ENCODE assay signal across 27 cellular contexts in genomic region chr6:125994659-125995488, GRCh38. TPM values are rescaled to one million over a fixed set of nuclear protein-coding genes. Genes with fewer than 3 reads are reported as not detected.
DNase-seq lines count a peak whose midpoint lies in the region; ATAC-seq, FAIRE-seq and TF ChIP-seq lines count a peak whose summit lies in the region.
"Had no signal": no experiment of that assay in that cellular context is flagged by ENCODE, and none has a peak within 500 bp of the region (broad histone marks: within the 10 kb centered on the region; RNA-seq: fewer than 3 reads in every experiment).

No MANE protein-coding gene starts in this region.

- peaks cover 56% of the 10 kb centered on the region for H3K4me1 ChIP-seq in HepG2 (ENCODE audit: insufficient read depth, low read length)

- no TSS peak for BruUV-seq in HepG2 (replicated peaks; lab: Mats Ljungman, UMichigan)

- H3K4me3 ChIP-seq in WERI-Rb-1 (ENCODE audit: low read depth, low read length) = no peak overlapping the region
- no peak overlapping the region for H3K4me3 ChIP-seq in HepG2 (replicated peaks in 1 of 3; ENCODE audit: insufficient read depth in 1 of 3, low read depth in 2 of 3, low read length in 3 of 3)
- H3K4me3 ChIP-seq: coronary artery, suprapubic skin had no signal

- FAIRE-seq in HepG2 (lab: Jason Lieb, UNC) = no peak
- FAIRE-seq: G401.6, H54, kidney, TTC549 had no signal

- no peak overlapping the region for H2AFZ ChIP-seq in HepG2 (ENCODE audit: low read length)

- TF ChIP-seq CTCF in WERI-Rb-1 (IDR thresholded peaks at IDR 0.05; ENCODE audit: low read depth, low read length) = no peak
- TF ChIP-seq CTCF in HepG2 (CRISPR knock-in tag; IDR thresholded peaks at IDR 0.05) = no peak

- 84% methylated on average over 5 of the region's 5 CpGs for WGBS in HepG2 (ENCODE audit: low lambda C conversion rate)

- TF ChIP-seq POLR2A in HepG2 (IDR thresholded peaks at IDR 0.05; ENCODE audit: insufficient read depth in 1 of 2, low read depth in 2 of 2, low read length in 2 of 2) = no peak

- TF ChIP-seq RAD21 in HepG2 (CRISPR knock-in tag; IDR thresholded peaks at IDR 0.05) = no peak

- H3K27ac Mint-ChIP-seq in naive thymus-derived CD8-positive, alpha-beta T cell = peak overlapping the region in 4 of 10 donors; percentile 20 to 77 (median 34)
- H3K27ac Mint-ChIP-seq: activated CD4-positive, alpha-beta memory T cell treated with anti-CD3 and anti-CD28 coated beads, Interleukin-2, amount 10 ng/mL, durations not matched to agents 7 days and 5 days; activated T-helper 17 cell treated with anti-CD3 and anti-CD28 coated beads, Interleukin-2, amount 50 U/mL, for 72 hours; stimulated activated naive B cell treated with anti-CD40 and anti-IgM and Interleukin-4, amounts not matched to agents 10 μg/mL and 1 μg/mL and 100 μg/mL, for 72 hours had no signal

- H3K9ac ChIP-seq in HepG2 (ENCODE audit: insufficient read depth, low read depth, low read length) = no peak overlapping the region

- H3K4me2 ChIP-seq in HepG2 (ENCODE audit: low read depth, low read length) = no peak overlapping the region

- POLR2A ChIA-PET in HepG2 (lab: Yijun Ruan, JAX) = interaction anchor here (2.5 kb wide), 1 partner anchor 9 kb away, joined by 40 read pairs; the partner anchor contains the start of gene TRMT11
- POLR2A ChIA-PET in naive thymus-derived CD8-positive, alpha-beta T cell (lab: Charles Lee) = interaction anchor here (2.6 kb wide), 1 partner anchor 8 kb away, joined by 12 read pairs; the partner anchor contains the start of gene TRMT11

- in situ Hi-C loops in G401 (cut with HindIII; ENCODE audit: low sequenced_read_pairs) = no loop called here
- in situ Hi-C loops in HepG2 (cut with HindIII; ENCODE audit: extremely low pct_ligation_motif_present, low pct_unique_long_range_greater_than_20kb) = no loop called here

- no peaks in the 10 kb centered on the region for H3K27me3 Mint-ChIP-seq in naive thymus-derived CD8-positive, alpha-beta T cell
- H3K27me3 Mint-ChIP-seq: activated CD4-positive, alpha-beta memory T cell treated with anti-CD3 and anti-CD28 coated beads, Interleukin-2, amount 10 ng/mL, durations not matched to agents 7 days and 5 days; activated naive CD4-positive, alpha-beta T cell treated with anti-CD3 and anti-CD28 coated beads, Interleukin-2, amount 50 U/mL, for 24 hours; activated T-helper 17 cell treated with anti-CD3 and anti-CD28 coated beads, Interleukin-2, amount 50 U/mL, for 72 hours; CD4-positive, alpha-beta T cell; stimulated activated naive B cell treated with anti-CD40 and anti-IgM and Interleukin-4, amounts not matched to agents 10 μg/mL and 1 μg/mL and 100 μg/mL, for 72 hours had no signal

- H3K27me3 ChIP-seq in WERI-Rb-1 (ENCODE audit: insufficient read depth, low read depth, severe bottlenecking) = no peaks in the 10 kb centered on the region
- no peaks in the 10 kb centered on the region for H3K27me3 ChIP-seq in HepG2 (ENCODE audit: control insufficient read depth in 1 of 2, insufficient read depth in 2 of 2, low read length in 2 of 2)
- H3K27me3 ChIP-seq: suprapubic skin had no signal

- peak overlapping the region in 1 of 10 donors; percentile 33 for H3K4me3 Mint-ChIP-seq in naive thymus-derived CD8-positive, alpha-beta T cell
- H3K4me3 Mint-ChIP-seq: activated CD4-positive, alpha-beta memory T cell treated with anti-CD3 and anti-CD28 coated beads, Interleukin-2, amount 10 ng/mL, durations not matched to agents 7 days and 5 days; activated naive CD4-positive, alpha-beta T cell treated with anti-CD3 and anti-CD28 coated beads, Interleukin-2, amount 50 U/mL, for 24 hours; CD4-positive, alpha-beta T cell; stimulated activated naive B cell treated with anti-CD40 and anti-IgM and Interleukin-4, amounts not matched to agents 10 μg/mL and 1 μg/mL and 100 μg/mL, for 72 hours had no signal

- ATAC-seq in HepG2 (peak; percentile 31; the same call in 2 of the 3 replicates), GM21423 (IDR thresholded peaks at IDR 0.05; ENCODE audit: unreplicated experiment) (no peak), HG03565 (IDR thresholded peaks at IDR 0.05; ENCODE audit: unreplicated experiment) (no peak)
- no peak for ATAC-seq in naive thymus-derived CD8-positive, alpha-beta T cell
- ATAC-seq: activated T-helper 17 cell treated with anti-CD3 and anti-CD28 coated beads, Interleukin-2, amount 50 U/mL, for 72 hours had no signal

- H3K36me3 ChIP-seq in WERI-Rb-1 (peaks cover 20% of the 10 kb centered on the region; the same call in 1 of the 2 replicates), HepG2 (replicated peaks in 1 of 2; ENCODE audit: control insufficient read depth in 1 of 2, insufficient read depth in 2 of 2, low read length in 2 of 2) (peaks cover 10 to 30% of the 10 kb centered on the region in 2 experiments)

- H3K9me3 ChIP-seq in WERI-Rb-1 (ENCODE audit: severe bottlenecking) (no peaks in the 10 kb centered on the region), HepG2 (ENCODE audit: low read length) (no peaks in the 10 kb centered on the region)
- H3K9me3 ChIP-seq: suprapubic skin had no signal

- intact Hi-C loops in HepG2 (cut with micrococcal nuclease; ENCODE audit: unreplicated experiment) = loop anchor here (10.0 kb wide), 2 partner anchors 320 to 660 kb away; no protein-coding TSS in a partner anchor

- CTCF ChIA-PET in HepG2 (lab: Yijun Ruan, JAX; ENCODE audit: low intra/inter-chr PET ratio, low total read pairs) = interaction anchor here (1.0 kb wide), 1 partner anchor 21 kb away, joined by 3 read pairs; no protein-coding TSS in a partner anchor

- DNase-seq in DMS 273 treated with DMSO at 0.1 percent for 48 hours (lab: John Stamatoyannopoulos, UW) (peak; percentile 78), G401 (ENCODE audit: low spot score) (peak; percentile 49), WERI-Rb-1 (peak; percentile 15), HepG2 (ENCODE audit: low spot score) (no peak)
- no peak for DNase-seq in naive thymus-derived CD8-positive, alpha-beta T cell
- DNase-seq: activated CD4-positive, alpha-beta memory T cell treated with anti-CD3 and anti-CD28 coated beads, Interleukin-2, amount 10 ng/mL, durations not matched to agents 7 days and 5 days; activated CD4-positive, CD25-positive, alpha-beta regulatory T cell treated with anti-CD3 and anti-CD28 coated beads, Interleukin-2, amount 50 U/mL, for 72 hours; amygdala; CD4-positive, alpha-beta T cell; effector memory CD4-positive, alpha-beta T cell; head of caudate nucleus; kidney; mammary epithelial cell; NCI-H2029; NCI-H226; stimulated activated CD4-positive, alpha-beta T cell treated with anti-CD3 and anti-CD28 coated beads, Interleukin-15, amount 100 ng/mL, for 24 hours; stimulated activated naive B cell treated with anti-CD40 and anti-IgM and Interleukin-4, amounts not matched to agents 10 μg/mL and 1 μg/mL and 100 μg/mL, for 72 hours; T-helper 1 cell had no signal

- H3K27ac ChIP-seq in WERI-Rb-1 = no peak overlapping the region
- no peak overlapping the region for H3K27ac ChIP-seq in HepG2 (ENCODE audit: extremely low read length, insufficient read depth, low read length)
- H3K27ac ChIP-seq: coronary artery, suprapubic skin had no signal

- peaks cover 0 to 30% (median 7%) of the 10 kb centered on the region in 3 donors for H3K36me3 Mint-ChIP-seq in naive thymus-derived CD8-positive, alpha-beta T cell

- no peaks in the 10 kb centered on the region for H3K9me3 Mint-ChIP-seq in naive thymus-derived CD8-positive, alpha-beta T cell
- H3K9me3 Mint-ChIP-seq: activated CD4-positive, alpha-beta memory T cell treated with anti-CD3 and anti-CD28 coated beads, Interleukin-2, amount 10 ng/mL, durations not matched to agents 7 days and 5 days; activated naive CD4-positive, alpha-beta T cell treated with anti-CD3 and anti-CD28 coated beads, Interleukin-2, amount 50 U/mL, for 24 hours; activated T-helper 17 cell treated with anti-CD3 and anti-CD28 coated beads, Interleukin-2, amount 50 U/mL, for 72 hours; CD4-positive, alpha-beta T cell; stimulated activated naive B cell treated with anti-CD40 and anti-IgM and Interleukin-4, amounts not matched to agents 10 μg/mL and 1 μg/mL and 100 μg/mL, for 72 hours had no signal

- TF ChIP-seq EP300 in HepG2 (IDR thresholded peaks at IDR 0.05; ENCODE audit: low read depth in 2 of 2, low read length in 2 of 2) (no peak), HepG2 (CRISPR knock-in tag; IDR thresholded peaks at IDR 0.05; ENCODE audit: borderline replicate concordance) (no peak)

- H4K20me1 ChIP-seq in HepG2 (ENCODE audit: insufficient read depth, low read length) = peaks cover 35% of the 10 kb centered on the region

- peaks cover 8 to 38% (median 35%) of the 10 kb centered on the region in 4 donors for H3K4me1 Mint-ChIP-seq in naive thymus-derived CD8-positive, alpha-beta T cell

- H3K79me2 ChIP-seq in HepG2 (ENCODE audit: insufficient read depth, low read length) = peaks cover 56% of the 10 kb centered on the region

RNA-seq across cellular contexts. Expression of gene TRMT11, which starts 8.5 kb away (rescaled TPM):
- total RNA-seq in G401 (2014; rRNA removed; shearing (Covaris generic)) = 20.4 and 22.2 TPM in 2 replicates
- total RNA-seq in HepG2 (2016; rRNA removed; fragmentation: Illumina TruSeq; extraction: Trizol) = 66.0 and 81.9 TPM in 2 replicates
- 21.2 and 26.8 TPM in 2 replicates for total RNA-seq in HepG2 (2016; cell fraction: cytosol; rRNA removed; fragmentation: Illumina TruSeq; extraction: Trizol; ENCODE audit: low read depth)
- 67.4 and 74.9 TPM in 2 replicates for total RNA-seq in HepG2 (2016; cell fraction: insoluble cytoplasmic fraction; rRNA removed; fragmentation: Illumina TruSeq; extraction: Trizol)
- total RNA-seq in HepG2 (2016; cell fraction: membrane; rRNA removed; fragmentation: Illumina TruSeq; extraction: Trizol) = 20.1 and 28.0 TPM in 2 replicates
- total RNA-seq in HepG2 (2016; cell fraction: nucleus; rRNA removed; fragmentation: Illumina TruSeq; extraction: Trizol) = 235 and 261 TPM in 2 replicates
- 31.9 and 42.2 TPM in 2 replicates for polyA plus RNA-seq in HepG2 (2011; rRNA removed)
- 13.5 and 18.7 TPM in 2 replicates for polyA plus RNA-seq in HepG2 (2011; cell fraction: cytosol; rRNA removed)
- 53.6 and 65.0 TPM in 2 replicates for polyA plus RNA-seq in HepG2 (2011; cell fraction: nucleus; rRNA removed)
- 22.7 and 30.6 TPM in 2 replicates for polyA plus RNA-seq in HepG2 (2012)
- polyA plus RNA-seq in HepG2 (2016; cell fraction: cytosol; fragmentation: Illumina TruSeq; extraction: Trizol; ENCODE audit: low read depth) = 3.1 and 3.6 TPM in 2 replicates
- 45.8 and 49.9 TPM in 2 replicates for polyA plus RNA-seq in HepG2 (2016; cell fraction: insoluble cytoplasmic fraction; fragmentation: Illumina TruSeq; extraction: Trizol; ENCODE audit: low read depth)
- polyA plus RNA-seq in HepG2 (2016; cell fraction: membrane; fragmentation: Illumina TruSeq; extraction: Trizol; ENCODE audit: low read depth) = 6.0 and 6.4 TPM in 2 replicates
- 68.3 and 74.4 TPM in 2 replicates for polyA plus RNA-seq in HepG2 (2016; cell fraction: nucleus; fragmentation: Illumina TruSeq; extraction: Trizol; ENCODE audit: insufficient read depth, low read depth)
- 15.0 and 25.2 TPM in 2 replicates for polyA minus RNA-seq in HepG2 (2011; rRNA and poly(A)+ RNA removed; ENCODE audit: low replicate concordance)
- 13.2 and 16.8 TPM in 2 replicates for polyA minus RNA-seq in HepG2 (2011; cell fraction: cytosol; rRNA and poly(A)+ RNA removed)
- 381 and 440 TPM in 2 replicates for polyA minus RNA-seq in HepG2 (2011; cell fraction: nucleus; rRNA and poly(A)+ RNA removed)
- total RNA-seq in naive thymus-derived CD8-positive, alpha-beta T cell = 10 to 100 TPM; 27.3 to 27.9 TPM
- polyA plus RNA-seq in naive thymus-derived CD8-positive, alpha-beta T cell = 10 to 100 TPM in 1 of 3 donors, 1 to 10 TPM in 2; 9.4 to 16.1 (median 9.9) TPM

RNA-seq across cellular contexts. Expression of gene HINT3, which starts 38.3 kb away (rescaled TPM):
- total RNA-seq in G401 (2014; rRNA removed; shearing (Covaris generic)) = 9.0 and 9.8 TPM in 2 replicates
- total RNA-seq in HepG2 (2016; rRNA removed; fragmentation: Illumina TruSeq; extraction: Trizol) = 22.8 and 33.0 TPM in 2 replicates
- total RNA-seq in HepG2 (2016; cell fraction: cytosol; rRNA removed; fragmentation: Illumina TruSeq; extraction: Trizol; ENCODE audit: low read depth) = 4.3 and 5.0 TPM in 2 replicates
- total RNA-seq in HepG2 (2016; cell fraction: insoluble cytoplasmic fraction; rRNA removed; fragmentation: Illumina TruSeq; extraction: Trizol) = 22.7 and 34.5 TPM in 2 replicates
- total RNA-seq in HepG2 (2016; cell fraction: membrane; rRNA removed; fragmentation: Illumina TruSeq; extraction: Trizol) = 19.5 and 20.3 TPM in 2 replicates
- 11.8 and 12.4 TPM in 2 replicates for total RNA-seq in HepG2 (2016; cell fraction: nucleus; rRNA removed; fragmentation: Illumina TruSeq; extraction: Trizol)
- polyA plus RNA-seq in HepG2 (2011; rRNA removed) = 2.8 and 3.1 TPM in 2 replicates
- 2.5 TPM in 2 replicates for polyA plus RNA-seq in HepG2 (2011; cell fraction: cytosol; rRNA removed)
- polyA plus RNA-seq in HepG2 (2011; cell fraction: nucleus; rRNA removed) = 1.3 and 1.6 TPM in 2 replicates
- polyA plus RNA-seq in HepG2 (2012) = 15.9 and 22.1 TPM in 2 replicates
- polyA plus RNA-seq in HepG2 (2016; cell fraction: cytosol; fragmentation: Illumina TruSeq; extraction: Trizol; ENCODE audit: low read depth) = 4.2 and 5.7 TPM in 2 replicates
- polyA plus RNA-seq in HepG2 (2016; cell fraction: insoluble cytoplasmic fraction; fragmentation: Illumina TruSeq; extraction: Trizol; ENCODE audit: low read depth) = 32.2 and 38.6 TPM in 2 replicates
- 14.3 and 16.1 TPM in 2 replicates for polyA plus RNA-seq in HepG2 (2016; cell fraction: membrane; fragmentation: Illumina TruSeq; extraction: Trizol; ENCODE audit: low read depth)
- polyA plus RNA-seq in HepG2 (2016; cell fraction: nucleus; fragmentation: Illumina TruSeq; extraction: Trizol; ENCODE audit: insufficient read depth, low read depth) = 12.5 and 13.2 TPM in 2 replicates
- 1.3 and 3.6 TPM in 2 replicates for polyA minus RNA-seq in HepG2 (2011; rRNA and poly(A)+ RNA removed; ENCODE audit: low replicate concordance)
- polyA minus RNA-seq in HepG2 (2011; cell fraction: cytosol; rRNA and poly(A)+ RNA removed) = 9.3 and 9.5 TPM in 2 replicates
- 4.5 and 5.8 TPM in 2 replicates for polyA minus RNA-seq in HepG2 (2011; cell fraction: nucleus; rRNA and poly(A)+ RNA removed)
- 10 to 100 TPM; 11.8 to 12.7 TPM for total RNA-seq in naive thymus-derived CD8-positive, alpha-beta T cell
- 10 to 100 TPM in 1 of 3 donors, 1 to 10 TPM in 2; 7.9 to 10.4 (median 8.5) TPM for polyA plus RNA-seq in naive thymus-derived CD8-positive, alpha-beta T cell

Comparison
In these comparisons a context has a peak if more than half of its experiments do, and no peak if none do; other contexts are left out.
1. DNase-seq: peak in DMS 273 treated with DMSO at 0.1 percent for 48 hours (single experiment), G401 (single experiment) and WERI-Rb-1 (single experiment); none in HepG2 (single experiment) and naive thymus-derived CD8-positive, alpha-beta T cell (0 of 10).